ENCODE assay signal across 1 cellular context in genomic region chr1:156900896-156901589, GRCh38.
TF ChIP-seq lines count a peak whose summit lies in the region.

No MANE protein-coding gene starts in this region.

TF ChIP-seq in H1, 55 proteins besides CTCF, POLR2A, EP300 and RAD21:
- no peak for TF ChIP-seq BRCA1 (IDR thresholded peaks at IDR 0.05; ENCODE audit: low read depth, low read length)
- no peak for TF ChIP-seq JUND (IDR thresholded peaks at IDR 0.05; ENCODE audit: low read length)
- TF ChIP-seq NRF1 (IDR thresholded peaks at IDR 0.05; ENCODE audit: low read depth, low read length): no peak
- no peak for TF ChIP-seq CHD1 (IDR thresholded peaks at IDR 0.05; ENCODE audit: low read depth, low read length)
- TF ChIP-seq GABPA (IDR thresholded peaks at IDR 0.05; ENCODE audit: borderline replicate concordance, insufficient read depth, low read length): no peak
- TF ChIP-seq CEBPB (IDR thresholded peaks at IDR 0.05; ENCODE audit: low read depth, low read length): no peak
- TF ChIP-seq SAP30 (IDR thresholded peaks at IDR 0.05; ENCODE audit: insufficient read depth, insufficient replicate concordance, low read length): no peak
- TF ChIP-seq MAFK (IDR thresholded peaks at IDR 0.05; ENCODE audit: low read depth, low read length): no peak
- TF ChIP-seq TEAD4 (IDR thresholded peaks at IDR 0.05; ENCODE audit: low read depth, low read length): no peak
- no peak for TF ChIP-seq POLR2AphosphoS5 (IDR thresholded peaks at IDR 0.05; ENCODE audit: low read depth, low read length)
- TF ChIP-seq USF2 (IDR thresholded peaks at IDR 0.05; ENCODE audit: low read length): no peak
- TF ChIP-seq SIRT6 (IDR thresholded peaks at IDR 0.05; ENCODE audit: low read length): no peak
- TF ChIP-seq ASH2L (IDR thresholded peaks at IDR 0.05; ENCODE audit: low read length): no peak
TF ChIP-seq in H1: peak in this region for 0.
